11 cellular contexts compared by ENCODE assay signal in genomic region chr2:136765736-136766323, GRCh38. TPM values are rescaled to one million over a fixed set of nuclear protein-coding genes. Genes with fewer than 3 reads are reported as not detected.
DNase-seq lines count a peak whose midpoint lies in the region; ATAC-seq and TF ChIP-seq lines count a peak whose summit lies in the region.
"Had no signal": no experiment of that assay in that cellular context is flagged by ENCODE, and none has a peak within 500 bp of the region (broad histone marks: within the 10 kb centered on the region; RNA-seq: fewer than 3 reads in every experiment).

No MANE protein-coding gene starts in this region.

- H3K4me1 ChIP-seq in HUES48 (ENCODE audit: control insufficient read depth, insufficient read depth, low read length), result peaks cover 17% of the 10 kb centered on the region
- H3K4me1 ChIP-seq in esophagus (ENCODE audit: control insufficient read depth in 2 of 2, insufficient read depth in 2 of 2, low read length in 1 of 2), result peaks cover 0 to 8% of the 10 kb centered on the region in 2 donors

- in situ Hi-C loops in ACHN (cut with HindIII; ENCODE audit: low pct_ligation_motif_present, low pct_unique_long_range_greater_than_20kb, low sequenced_read_pairs), result no loop called here

- peaks cover 4% of the 10 kb centered on the region for H3K9me3 Mint-ChIP-seq in nephron progenitor cell

- H3K36me3 ChIP-seq in HUES48 (ENCODE audit: control insufficient read depth, insufficient read depth, low read length) (no peaks in the 10 kb centered on the region), esophagus (ENCODE audit: control insufficient read depth in 2 of 2, insufficient read depth in 2 of 2, low read length in 1 of 2) (no peaks in the 10 kb centered on the region)

- H3K9ac ChIP-seq in HUES48 (ENCODE audit: low read depth, low read length), result no peak overlapping the region

- H3K27me3 ChIP-seq in HUES48 (ENCODE audit: control insufficient read depth, insufficient read depth, low read length) (peaks cover 76% of the 10 kb centered on the region), esophagus (ENCODE audit: control insufficient read depth in 1 of 2, insufficient read depth in 2 of 2, low read length in 2 of 2) (peaks cover 0 to 6% of the 10 kb centered on the region in 2 donors)

- TF ChIP-seq CTCF in AG10803 (conservative IDR thresholded peaks at IDR 0.05; ENCODE audit: low read length) (no peak), nephron progenitor cell (IDR thresholded peaks at IDR 0.05) (no peak)

- H3K9me3 ChIP-seq in HUES48 (ENCODE audit: control insufficient read depth, insufficient read depth, low read length) (no peaks in the 10 kb centered on the region), esophagus (ENCODE audit: control insufficient read depth in 2 of 2, insufficient read depth in 1 of 2, low read depth in 1 of 2, low read length in 1 of 2) (no peaks in the 10 kb centered on the region)

- H3K27ac ChIP-seq in HUES48 (ENCODE audit: low read depth, low read length), result no peak overlapping the region
- no peak overlapping the region for H3K27ac ChIP-seq in esophagus (ENCODE audit: low read depth in 2 of 2, low read length in 1 of 2)

- no peaks in the 10 kb centered on the region for H3K36me3 Mint-ChIP-seq in nephron progenitor cell (ENCODE audit: low read depth)
- H3K36me3 Mint-ChIP-seq: activated CD8-positive, alpha-beta memory T cell treated with anti-CD3 and anti-CD28 coated beads, Interleukin-2, amount 10 ng/mL, durations not matched to agents 7 days and 5 days had no signal

- H3K4me3 Mint-ChIP-seq in nephron progenitor cell, result peak overlapping the region; percentile 88
- H3K4me3 Mint-ChIP-seq: activated CD8-positive, alpha-beta memory T cell treated with anti-CD3 and anti-CD28 coated beads, Interleukin-2, amount 10 ng/mL, durations not matched to agents 7 days and 5 days had no signal

- H3K27me3 Mint-ChIP-seq in nephron progenitor cell (ENCODE audit: low read depth, poor library complexity), result peaks cover 98% of the 10 kb centered on the region

- peak overlapping the region; percentile 15; the same call in 1 of the 2 replicates for H3K4me3 ChIP-seq in AG10803 (ENCODE audit: low read length)
- peak overlapping the region; percentile 67 for H3K4me3 ChIP-seq in HUES48 (ENCODE audit: low read depth, low read length)
- H3K4me3 ChIP-seq in esophagus (ENCODE audit: low read depth in 1 of 2, low read length in 2 of 2), result peak overlapping the region; percentile 43 to 60

- WGBS in esophagus, 2 donors, result 1 to 2% methylated on average over 47 to 48 of the region's 48 CpGs

- no peak overlapping the region for H3K27ac Mint-ChIP-seq in nephron progenitor cell
- H3K27ac Mint-ChIP-seq: activated CD8-positive, alpha-beta memory T cell treated with anti-CD3 and anti-CD28 coated beads, Interleukin-2, amount 10 ng/mL, durations not matched to agents 7 days and 5 days had no signal

- DNase-seq in AG10803 (ENCODE audit: low read depth) (no peak), nephron progenitor cell (peak; percentile 63), T1000 (lab: John Stamatoyannopoulos, UW) (no peak), ACHN (no peak)
- DNase-seq in activated effector memory CD4-positive, alpha-beta T cell treated with Interleukin-2 at 50 U/mL for 16 hours, result no peak
- DNase-seq: activated CD8-positive, alpha-beta memory T cell treated with anti-CD3 and anti-CD28 coated beads, Interleukin-2, amount 10 ng/mL, durations not matched to agents 7 days and 5 days; NCI-H1930; stimulated activated CD4-positive, alpha-beta T cell treated with anti-CD3 and anti-CD28 coated beads, Interleukin-2, amount 100 ng/mL, for 48 hours had no signal

- no peak for ATAC-seq in GM18858 (IDR thresholded peaks at IDR 0.05; ENCODE audit: unreplicated experiment)
- ATAC-seq: activated CD8-positive, alpha-beta memory T cell treated with anti-CD3 and anti-CD28 coated beads, Interleukin-2, amount 10 ng/mL, durations not matched to agents 7 days and 5 days had no signal

- peaks cover 21% of the 10 kb centered on the region for H3K4me1 Mint-ChIP-seq in nephron progenitor cell

RNA-seq across cellular contexts. Expression of gene THSD7B, which starts 0.5 kb away (rescaled TPM):
- polyA plus RNA-seq in esophagus, result under 1 TPM; 0.22 to 0.32 TPM

Comparison
In these comparisons a context has a peak if more than half of its experiments do, and no peak if none do; other contexts are left out.
1. H3K4me3 ChIP-seq: peak in every context shown above with its lines; median percentile 67 in HUES48; 52 in esophagus; 15 in AG10803.